ENCODE assay signal across 12 cellular contexts in the genomic region with DNA sequence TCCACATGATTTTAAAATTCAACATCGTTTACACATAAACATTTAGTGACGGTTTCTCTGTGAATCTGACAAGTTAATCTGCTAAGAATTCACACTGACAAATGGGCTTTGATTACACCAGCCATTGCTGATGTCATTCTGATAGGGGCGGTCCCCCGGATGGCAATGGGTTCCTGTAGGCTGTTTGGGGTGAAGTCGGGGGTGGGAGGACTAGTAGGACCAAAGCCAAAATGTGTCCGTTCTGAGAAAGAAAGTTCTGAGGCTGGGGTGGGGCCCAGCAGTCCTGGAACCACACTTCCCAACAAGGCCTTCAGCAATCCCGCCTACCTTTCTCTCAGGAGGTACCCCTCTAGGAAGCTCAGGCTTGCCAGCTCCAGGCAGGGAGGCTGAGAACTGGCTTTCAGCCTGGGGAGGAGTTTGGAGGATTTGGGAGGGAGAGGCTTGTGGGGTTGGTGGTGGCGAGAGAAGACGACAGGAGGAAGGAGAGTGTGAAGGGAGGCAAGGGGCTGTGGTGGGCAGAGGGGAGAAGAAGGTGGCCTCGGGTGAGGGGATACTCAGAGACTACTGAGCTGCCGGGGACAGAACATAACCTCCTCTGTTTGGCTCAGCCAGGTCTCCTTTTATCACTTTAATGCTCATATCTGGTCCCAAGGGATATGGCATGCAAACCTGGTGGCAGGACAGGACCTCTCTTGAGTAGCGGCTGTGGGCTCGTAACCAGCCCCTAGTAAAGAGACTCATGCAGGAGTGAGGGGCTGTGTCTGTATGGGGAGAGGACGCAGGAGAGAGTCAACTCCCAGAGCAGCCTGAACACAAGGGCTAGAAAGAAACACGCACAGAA. TPM values are rescaled to one million over a fixed set of nuclear protein-coding genes. Genes with fewer than 3 reads are reported as not detected.
DNase-seq lines count a peak whose midpoint lies in the region; ATAC-seq and TF ChIP-seq lines count a peak whose summit lies in the region.
"Had no signal": no experiment of that assay in that cellular context is flagged by ENCODE, and none has a peak within 500 bp of the region (broad histone marks: within the 10 kb centered on the region; RNA-seq: fewer than 3 reads in every experiment).

No MANE protein-coding gene starts in this region.

- H3K36me3 ChIP-seq in adipocyte (ENCODE audit: control insufficient read depth, insufficient read depth, low read length, severe bottlenecking) (no peaks in the 10 kb centered on the region), left ventricle myocardium inferior (peaks cover 56% of the 10 kb centered on the region), smooth muscle cell (ENCODE audit: low read depth) (no peaks in the 10 kb centered on the region)

- no peak overlapping the region for H2AFZ ChIP-seq in smooth muscle cell (ENCODE audit: low read depth)

- H3K27ac ChIP-seq in left ventricle myocardium inferior (replicated peaks) = peak overlapping the region; percentile 96
- peak overlapping the region; percentile 62 for H3K27ac ChIP-seq in smooth muscle cell (ENCODE audit: low read depth)

- H3K4me3 ChIP-seq in adipocyte (ENCODE audit: low read length) = peak overlapping the region; percentile 27
- no peak overlapping the region for H3K4me3 ChIP-seq in left ventricle myocardium inferior
- H3K4me3 ChIP-seq in smooth muscle cell = no peak overlapping the region

- H3K79me2 ChIP-seq in smooth muscle cell (ENCODE audit: low read depth) = no peaks in the 10 kb centered on the region

- H3K4me2 ChIP-seq in smooth muscle cell = peak overlapping the region; percentile 30

- H3K9me3 ChIP-seq in adipocyte (ENCODE audit: control insufficient read depth, low read length) (no peaks in the 10 kb centered on the region), left ventricle myocardium inferior (replicated peaks) (no peaks in the 10 kb centered on the region), smooth muscle cell (replicated peaks; ENCODE audit: low read depth) (no peaks in the 10 kb centered on the region)

- WGBS in smooth muscle cell (ENCODE audit: low lambda C conversion rate) = 63% methylated on average over 15 of the region's 15 CpGs

- TF ChIP-seq CTCF in left ventricle myocardium inferior (IDR thresholded peaks at IDR 0.05; ENCODE audit: borderline replicate concordance) = no peak
- TF ChIP-seq CTCF in smooth muscle cell (IDR thresholded peaks at IDR 0.05; ENCODE audit: borderline replicate concordance, insufficient read depth, poor library complexity, severe bottlenecking) = no peak

- H3K27me3 ChIP-seq in adipocyte (replicated peaks; ENCODE audit: control insufficient read depth, insufficient read depth, low read length) (no peaks in the 10 kb centered on the region), left ventricle myocardium inferior (ENCODE audit: low read depth) (peaks cover 33% of the 10 kb centered on the region), smooth muscle cell (ENCODE audit: low read depth) (peaks cover 10% of the 10 kb centered on the region)

- intact Hi-C loops in left ventricle myocardium inferior (cut with micrococcal nuclease) = no loop called here

- H3F3A ChIP-seq in smooth muscle cell (ENCODE audit: low read depth) = peaks cover 27% of the 10 kb centered on the region

- peaks cover 90% of the 10 kb centered on the region for H3K4me1 ChIP-seq in adipocyte (ENCODE audit: control insufficient read depth, insufficient read depth, low read length)
- H3K4me1 ChIP-seq in left ventricle myocardium inferior = peaks cover 100% of the 10 kb centered on the region
- H3K4me1 ChIP-seq in smooth muscle cell (ENCODE audit: low read depth) = peaks cover 16% of the 10 kb centered on the region

- peaks cover 3% of the 10 kb centered on the region for H4K20me1 ChIP-seq in smooth muscle cell (ENCODE audit: low read depth)

- ATAC-seq in HG03565 (IDR thresholded peaks at IDR 0.05; ENCODE audit: unreplicated experiment) = no peak

- peak; percentile 3 for TF ChIP-seq POLR2A in GM19193 (IDR thresholded peaks at IDR 0.05; ENCODE audit: extremely low read depth, insufficient read depth, insufficient read length)

- H3K9ac ChIP-seq in adipocyte (ENCODE audit: low read length) (peak overlapping the region; percentile 91), smooth muscle cell (ENCODE audit: low read depth) (peak overlapping the region; percentile 41)

- DNase-seq in adipocyte (ENCODE audit: low read depth) = no peak
- no peak for DNase-seq in left ventricle myocardium inferior
- DNase-seq in smooth muscle cell (lab: John Stamatoyannopoulos, UW; ENCODE audit: unreplicated experiment) = no peak
- no peak for DNase-seq in activated effector memory CD4-positive, alpha-beta T cell treated with Interleukin-2 at 50 U/mL for 16 hours
- no peak for DNase-seq in OCI-M1 (lab: John Stamatoyannopoulos, UW)
- no peak for DNase-seq in stimulated activated CD4-positive, alpha-beta T cell treated with anti-CD3 and anti-CD28 coated beads, Interleukin-4, amount 100 ng/mL, for 4 hours
- DNase-seq: activated CD4-positive, alpha-beta T cell treated with anti-CD3 and anti-CD28 coated beads for 48 hours; effector memory CD4-positive, alpha-beta T cell; MV-4-11; naive B cell had no signal

RNA-seq across cellular contexts. Expression of a gene that starts 8.6 kb away (rescaled TPM):
- total RNA-seq in left ventricle myocardium inferior = 23.5 TPM
- total RNA-seq in smooth muscle cell = 2.6 and 2.9 TPM in 2 replicates
- polyA plus RNA-seq in smooth muscle cell = 3.5 and 5.2 TPM in 2 replicates

RNA-seq across cellular contexts. Expression of a gene that starts 21.7 kb away (rescaled TPM):
- total RNA-seq in left ventricle myocardium inferior (16.6 TPM), smooth muscle cell (42.6 and 46.7 TPM in 2 replicates)
- polyA plus RNA-seq in smooth muscle cell = 47.6 and 59.5 TPM in 2 replicates

RNA-seq across cellular contexts. Expression of a gene that starts 33.6 kb away (rescaled TPM):
- total RNA-seq in left ventricle myocardium inferior = 29.1 TPM
- total RNA-seq in smooth muscle cell = 15.9 and 18.1 TPM in 2 replicates
- polyA plus RNA-seq in smooth muscle cell = 33.6 and 46.6 TPM in 2 replicates

RNA-seq across cellular contexts. Expression of a gene that starts 38.4 kb away (rescaled TPM):
- 4.0 TPM for total RNA-seq in left ventricle myocardium inferior
- not detected in 2 replicates for total RNA-seq in smooth muscle cell
- not detected in 2 replicates for polyA plus RNA-seq in smooth muscle cell
